16 cellular contexts compared by ENCODE assay signal in the genomic region with DNA sequence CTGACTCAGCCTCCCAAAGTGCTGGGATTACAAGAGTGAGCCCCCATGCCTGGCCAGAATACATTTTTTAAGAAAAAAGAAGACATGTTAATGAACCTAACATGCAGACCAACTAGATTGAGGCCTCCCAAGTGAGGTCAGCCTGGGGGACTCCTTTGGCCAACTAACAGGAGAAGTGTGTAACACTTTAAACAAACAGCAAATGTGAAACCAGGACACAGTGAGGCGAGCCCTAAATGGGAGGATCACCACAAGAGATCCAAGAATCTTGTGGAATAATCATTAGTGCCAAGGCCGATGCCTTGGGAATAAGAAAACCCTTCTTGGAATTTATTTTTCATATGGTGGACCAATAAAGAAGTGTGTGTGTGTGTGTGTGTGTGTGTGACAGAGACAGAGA.
DNase-seq lines count a peak whose midpoint lies in the region; ATAC-seq and TF ChIP-seq lines count a peak whose summit lies in the region.
"Had no signal": no experiment of that assay in that cellular context is flagged by ENCODE, and none has a peak within 500 bp of the region (broad histone marks: within the 10 kb centered on the region; RNA-seq: fewer than 3 reads in every experiment).

No MANE protein-coding gene starts in this region.

- H4K20me1 ChIP-seq in smooth muscle cell (ENCODE audit: low read depth), result no peaks in the 10 kb centered on the region

- H3K4me3 Mint-ChIP-seq in CD8-positive, alpha-beta T cell, result no peak overlapping the region
- H3K4me3 Mint-ChIP-seq: neural progenitor cell; T-helper 1 cell treated with Interleukin-12 subunit alpha and Interleukin-12 subunit beta and Interleukin-4 antibody, amounts not matched to agents 30 μg/mL and 1 μg/mL, for 36 hours had no signal

- peaks cover 45% of the 10 kb centered on the region for H3K4me1 Mint-ChIP-seq in CD8-positive, alpha-beta T cell (ENCODE audit: low read depth)

- intact Hi-C loops in CD8-positive, alpha-beta T cell (cut with DNase I, micrococcal nuclease), result no loop called here
- intact Hi-C loops in body of pancreas (cut with DNase I), result no loop called here
- intact Hi-C loops in right cardiac atrium (cut with DNase I), result no loop called here

- H3K27me3 ChIP-seq in CD8-positive, alpha-beta T cell (ENCODE audit: insufficient read depth, low read length), result no peaks in the 10 kb centered on the region
- H3K27me3 ChIP-seq in body of pancreas (no peaks in the 10 kb centered on the region), right cardiac atrium (ENCODE audit: control insufficient read depth, insufficient read depth) (no peaks in the 10 kb centered on the region), smooth muscle cell (ENCODE audit: low read depth) (no peaks in the 10 kb centered on the region)
- H3K27me3 ChIP-seq: neural progenitor cell had no signal

- no peak for ATAC-seq in CD8-positive, alpha-beta T cell
- peak; percentile 19 for ATAC-seq in body of pancreas
- ATAC-seq in right cardiac atrium, result peak; percentile 42 to 73
- ATAC-seq: activated CD4-positive, CD25-positive, alpha-beta regulatory T cell treated with anti-CD3 and anti-CD28 coated beads, Interleukin-2, amount 50 U/mL, for 24 hours; lower lobe of right lung had no signal

- WGBS in body of pancreas, 2 donors, result 56 to 65% methylated on average over 2 of the region's 2 CpGs
- WGBS in right cardiac atrium, result 61% methylated on average over 2 of the region's 2 CpGs
- WGBS in smooth muscle cell (ENCODE audit: low lambda C conversion rate), result 94% methylated on average over 2 of the region's 2 CpGs

- H3K9ac ChIP-seq in smooth muscle cell (ENCODE audit: low read depth), result peak overlapping the region; percentile 39
- H3K9ac ChIP-seq: neural progenitor cell had no signal

- H3K27me3 Mint-ChIP-seq in CD8-positive, alpha-beta T cell (ENCODE audit: low read depth), result no peaks in the 10 kb centered on the region

- TF ChIP-seq POLR2A in body of pancreas (IDR thresholded peaks at IDR 0.05), result no peak

- H3K36me3 Mint-ChIP-seq in CD8-positive, alpha-beta T cell, result no peaks in the 10 kb centered on the region
- H3K36me3 Mint-ChIP-seq: neural progenitor cell had no signal

- no peak for DNase-seq in CD8-positive, alpha-beta T cell
- DNase-seq in body of pancreas (peak in 1 of 4 donors; percentile 28), right cardiac atrium (no peak), smooth muscle cell (lab: John Stamatoyannopoulos, UW; ENCODE audit: unreplicated experiment) (no peak), SK-N-DZ (ENCODE audit: low spot score) (no peak), NCI-H748 treated with DMSO at 0.1 percent for 48 hours (lab: John Stamatoyannopoulos, UW) (no peak), LoVo (ENCODE audit: low spot score) (no peak), NCI-H510A (lab: John Stamatoyannopoulos, UW) (no peak)
- DNase-seq: activated CD8-positive, alpha-beta memory T cell treated with anti-CD3 and anti-CD28 coated beads, Interleukin-2, amount 50 U/mL, for 48 hours; C1 segment of cervical spinal cord; lower lobe of right lung; spleen; substantia nigra had no signal

- POLR2A ChIA-PET in CD8-positive, alpha-beta T cell (lab: Charles Lee), result no interaction called here

- no peaks in the 10 kb centered on the region for H3K9me3 ChIP-seq in CD8-positive, alpha-beta T cell (ENCODE audit: low read length)
- no peaks in the 10 kb centered on the region for H3K9me3 ChIP-seq in body of pancreas
- no peaks in the 10 kb centered on the region for H3K9me3 ChIP-seq in right cardiac atrium (ENCODE audit: control insufficient read depth, low read length)
- H3K9me3 ChIP-seq in smooth muscle cell (replicated peaks; ENCODE audit: low read depth), result no peaks in the 10 kb centered on the region
- H3K9me3 ChIP-seq: lower lobe of right lung, spleen had no signal

- H3K36me3 ChIP-seq in CD8-positive, alpha-beta T cell (ENCODE audit: insufficient read depth, low read length), result no peaks in the 10 kb centered on the region
- no peaks in the 10 kb centered on the region for H3K36me3 ChIP-seq in body of pancreas (replicated peaks in 1 of 2; ENCODE audit: insufficient read depth in 1 of 2, low read depth in 2 of 2)
- no peaks in the 10 kb centered on the region for H3K36me3 ChIP-seq in smooth muscle cell (ENCODE audit: low read depth)
- H3K36me3 ChIP-seq: lower lobe of right lung, neural progenitor cell, spleen had no signal

- H3K9me3 Mint-ChIP-seq in CD8-positive, alpha-beta T cell, result no peaks in the 10 kb centered on the region
- H3K9me3 Mint-ChIP-seq: neural progenitor cell; T-helper 1 cell treated with Interleukin-12 subunit alpha and Interleukin-12 subunit beta and Interleukin-4 antibody, amounts not matched to agents 30 μg/mL and 1 μg/mL, for 36 hours had no signal

- H3K27ac ChIP-seq in CD8-positive, alpha-beta T cell (ENCODE audit: low read depth, low read length), result no peak overlapping the region
- H3K27ac ChIP-seq in body of pancreas, result no peak overlapping the region
- H3K27ac ChIP-seq in right cardiac atrium (ENCODE audit: low read length), result no peak overlapping the region
- peak overlapping the region; percentile 93 for H3K27ac ChIP-seq in smooth muscle cell (ENCODE audit: low read depth)
- H3K27ac ChIP-seq: neural progenitor cell had no signal

- H3F3A ChIP-seq in smooth muscle cell (ENCODE audit: low read depth), result peaks cover 25% of the 10 kb centered on the region

- TF ChIP-seq CTCF in CD8-positive, alpha-beta T cell (IDR thresholded peaks at IDR 0.05), result no peak
- TF ChIP-seq CTCF in body of pancreas (IDR thresholded peaks at IDR 0.05), result no peak
- no peak for TF ChIP-seq CTCF in smooth muscle cell (IDR thresholded peaks at IDR 0.05; ENCODE audit: borderline replicate concordance, insufficient read depth, poor library complexity, severe bottlenecking)

- H3K4me1 ChIP-seq in CD8-positive, alpha-beta T cell (ENCODE audit: insufficient read depth, low read length), result no peaks in the 10 kb centered on the region
- H3K4me1 ChIP-seq in body of pancreas (no peaks in the 10 kb centered on the region), right cardiac atrium (ENCODE audit: control insufficient read depth, insufficient read depth, low read length) (peaks cover 7% of the 10 kb centered on the region), smooth muscle cell (ENCODE audit: low read depth) (no peaks in the 10 kb centered on the region)
- H3K4me1 ChIP-seq: neural progenitor cell had no signal

- no peak overlapping the region for H2AFZ ChIP-seq in smooth muscle cell (ENCODE audit: low read depth)
- H2AFZ ChIP-seq: neural progenitor cell had no signal

- H3K27ac Mint-ChIP-seq in CD8-positive, alpha-beta T cell, result peak overlapping the region; percentile 60
- H3K27ac Mint-ChIP-seq: neural progenitor cell had no signal

- peaks cover 11% of the 10 kb centered on the region for H3K79me2 ChIP-seq in smooth muscle cell (ENCODE audit: low read depth)

- CTCF ChIA-PET in CD8-positive, alpha-beta T cell (lab: Charles Lee), result no interaction called here

- H3K4me2 ChIP-seq in smooth muscle cell, result peak overlapping the region; percentile 65
- H3K4me2 ChIP-seq: neural progenitor cell had no signal

- no peak overlapping the region for H3K4me3 ChIP-seq in CD8-positive, alpha-beta T cell (ENCODE audit: low read depth, low read length)
- H3K4me3 ChIP-seq in body of pancreas, result no peak overlapping the region
- no peak overlapping the region for H3K4me3 ChIP-seq in right cardiac atrium (ENCODE audit: low read length)
- H3K4me3 ChIP-seq in smooth muscle cell, result no peak overlapping the region
- H3K4me3 ChIP-seq: lower lobe of right lung, neural progenitor cell, spleen had no signal
